20 cellular contexts compared by ENCODE assay signal in genomic region chr4:4984186-4984585, GRCh38. TPM values are rescaled to one million over a fixed set of nuclear protein-coding genes. Genes with fewer than 3 reads are reported as not detected.
"Had no signal": no experiment of that assay in that cellular context is flagged by ENCODE, and none has a peak within 500 bp of the region (broad histone marks: within the 10 kb centered on the region; RNA-seq: fewer than 3 reads in every experiment).

No MANE protein-coding gene starts in this region.

- ATAC-seq: activated T-helper 17 cell treated with anti-CD3 and anti-CD28 coated beads, Interleukin-2, amount 50 U/mL, for 72 hours; gastroesophageal sphincter; heart right ventricle; left lung; natural killer cell had no signal

- H3K27ac ChIP-seq: adrenal gland, esophagus muscularis mucosa, gastroesophageal sphincter, heart right ventricle, left lung, prostate gland, right atrium auricular region, spleen, thoracic aorta, upper lobe of left lung had no signal

- H3K9me3 ChIP-seq: adrenal gland, esophagus muscularis mucosa, gastroesophageal sphincter, heart right ventricle, left lung, prostate gland, right atrium auricular region, spleen, thoracic aorta, upper lobe of left lung had no signal

- DNase-seq: activated CD4-positive, alpha-beta T cell treated with anti-CD3 and anti-CD28 coated beads, Interleukin-2, amount 50 U/mL, for 1 hour; activated CD4-positive, CD25-positive, alpha-beta regulatory T cell treated with anti-CD3 and anti-CD28 coated beads, Interleukin-2, amount 50 U/mL, for 72 hours; activated T-cell treated with anti-CD3 and anti-CD28 coated beads, Interleukin-2, amount 50 U/mL, for 1 hour; adrenal gland; effector memory CD4-positive, alpha-beta T cell; heart right ventricle; left lung; natural killer cell; spleen; stimulated activated CD4-positive, alpha-beta T cell treated with anti-CD3 and anti-CD28 coated beads, Interleukin-4, amount 100 ng/mL, for 1 hour; stimulated activated naive CD4-positive, alpha-beta T cell treated with Interleukin-2 at 50 U/mL for 16 hours; upper lobe of left lung had no signal

- H3K36me3 ChIP-seq: adrenal gland, esophagus muscularis mucosa, gastroesophageal sphincter, heart right ventricle, left lung, prostate gland, right atrium auricular region, spleen, thoracic aorta, upper lobe of left lung had no signal

- H3K4me3 ChIP-seq: adrenal gland, esophagus muscularis mucosa, gastroesophageal sphincter, heart right ventricle, left lung, lung, prostate gland, right atrium auricular region, spleen, thoracic aorta, upper lobe of left lung had no signal

- H3K27me3 ChIP-seq: adrenal gland, esophagus muscularis mucosa, gastroesophageal sphincter, left lung, right atrium auricular region, spleen, upper lobe of left lung had no signal

- H3K4me1 ChIP-seq: adrenal gland, esophagus muscularis mucosa, gastroesophageal sphincter, heart right ventricle, left lung, prostate gland, right atrium auricular region, spleen, upper lobe of left lung had no signal

RNA-seq across cellular contexts. Expression of gene CYTL1, which starts 35.1 kb away (rescaled TPM):
- total RNA-seq: activated T-helper 17 cell treated with anti-CD3 and anti-CD28 coated beads, Interleukin-2, amount 50 U/mL, for 72 hours; right atrium auricular region; T-helper 2 cell treated with Interferon-gamma antibody and Interleukin-4, amounts not matched to agents 100 ng/mL and 5 ng/mL, for 36 hours had no signal
